In genomic region chr7:137882806-137883205, GRCh38 we compare ENCODE assay signal across 14 cellular contexts. TPM values are rescaled to one million over a fixed set of nuclear protein-coding genes. Genes with fewer than 3 reads are reported as not detected.
DNase-seq lines count a peak whose midpoint lies in the region; ATAC-seq, FAIRE-seq and TF ChIP-seq lines count a peak whose summit lies in the region.
"Had no signal": no experiment of that assay in that cellular context is flagged by ENCODE, and none has a peak within 500 bp of the region (broad histone marks: within the 10 kb centered on the region; RNA-seq: fewer than 3 reads in every experiment).

No MANE protein-coding gene starts in this region.

- intact Hi-C loops in CD8-positive, alpha-beta T cell (cut with DNase I, micrococcal nuclease), result no loop called here

- H3K27me3 Mint-ChIP-seq in astrocyte (ENCODE audit: low read depth, unreplicated experiment), result no peaks in the 10 kb centered on the region
- H3K27me3 Mint-ChIP-seq in CD8-positive, alpha-beta T cell (ENCODE audit: low read depth), result no peaks in the 10 kb centered on the region
- H3K27me3 Mint-ChIP-seq: dendritic cell treated with granulocyte-macrophage colony-stimulating factor and Interleukin-4, amounts not matched to agents 40 ng/mL and 50 ng/mL, for 4 days had no signal

- DNase-seq in AG08395 (ENCODE audit: low spot score), result peak; percentile 15
- DNase-seq in NCI-H146 treated with DMSO at 0.1 percent for 48 hours (lab: John Stamatoyannopoulos, UW; ENCODE audit: unreplicated experiment), result peak; percentile 30
- DNase-seq in astrocyte (ENCODE audit: low read depth), result peak; percentile 70
- DNase-seq in lung microvascular endothelial cell (ENCODE audit: low read depth in 2 of 2), result peak; percentile 60 to 90
- no peak for DNase-seq in CD8-positive, alpha-beta T cell
- DNase-seq in superior temporal gyrus (ENCODE audit: extremely low spot score), result no peak
- DNase-seq: activated CD4-positive, CD25-positive, alpha-beta regulatory T cell; NCI-H2107 had no signal

- peak overlapping the region; percentile 16 for H3K4me3 ChIP-seq in astrocyte (ENCODE audit: insufficient read depth, low read depth, low read length)
- no peak overlapping the region for H3K4me3 ChIP-seq in CD8-positive, alpha-beta T cell (ENCODE audit: low read depth, low read length)
- H3K4me3 ChIP-seq: gastroesophageal sphincter, vagina had no signal

- H3K79me2 ChIP-seq in astrocyte (ENCODE audit: insufficient read depth, low read length), result no peaks in the 10 kb centered on the region

- peaks cover 44% of the 10 kb centered on the region for H3K36me3 Mint-ChIP-seq in astrocyte (ENCODE audit: low read depth, unreplicated experiment)
- H3K36me3 Mint-ChIP-seq in CD8-positive, alpha-beta T cell, result peaks cover 87% of the 10 kb centered on the region

- POLR2A ChIA-PET in CD8-positive, alpha-beta T cell (lab: Charles Lee), result no interaction called here

- peaks cover 60% of the 10 kb centered on the region for H3K4me1 ChIP-seq in astrocyte (ENCODE audit: insufficient read depth, low read length)
- no peaks in the 10 kb centered on the region for H3K4me1 ChIP-seq in CD8-positive, alpha-beta T cell (ENCODE audit: insufficient read depth, low read length)

- no peak for ATAC-seq in CD8-positive, alpha-beta T cell
- ATAC-seq in GM21526 (IDR thresholded peaks at IDR 0.05; ENCODE audit: low FRiP score, unreplicated experiment), result no peak
- ATAC-seq in HG02798 (IDR thresholded peaks at IDR 0.05; ENCODE audit: poor library complexity, unreplicated experiment), result no peak

- CTCF ChIA-PET in CD8-positive, alpha-beta T cell (lab: Charles Lee), result interaction anchor here (1.6 to 2.1 kb wide), 2 partner anchors 17 to 21 kb away, joined by 5 read pairs; no protein-coding TSS in a partner anchor

- H3K4me2 ChIP-seq in astrocyte (ENCODE audit: low read length), result peak overlapping the region; percentile 78

- H3K4me3 Mint-ChIP-seq in astrocyte (ENCODE audit: unreplicated experiment), result no peak overlapping the region
- no peak overlapping the region for H3K4me3 Mint-ChIP-seq in CD8-positive, alpha-beta T cell
- H3K4me3 Mint-ChIP-seq: dendritic cell treated with granulocyte-macrophage colony-stimulating factor and Interleukin-4, amounts not matched to agents 40 ng/mL and 50 ng/mL, for 4 days had no signal

- H3K9me3 Mint-ChIP-seq in astrocyte (ENCODE audit: unreplicated experiment), result no peaks in the 10 kb centered on the region
- H3K9me3 Mint-ChIP-seq in CD8-positive, alpha-beta T cell, result no peaks in the 10 kb centered on the region
- H3K9me3 Mint-ChIP-seq: dendritic cell treated with granulocyte-macrophage colony-stimulating factor and Interleukin-4, amounts not matched to agents 40 ng/mL and 50 ng/mL, for 4 days had no signal

- H3K27me3 ChIP-seq in astrocyte (ENCODE audit: insufficient read depth, low read length), result no peaks in the 10 kb centered on the region
- no peaks in the 10 kb centered on the region for H3K27me3 ChIP-seq in CD8-positive, alpha-beta T cell (ENCODE audit: insufficient read depth, low read length)
- H3K27me3 ChIP-seq: gastroesophageal sphincter, vagina had no signal

- TF ChIP-seq CTCF in astrocyte (IDR thresholded peaks at IDR 0.05; ENCODE audit: insufficient read depth, low read depth, low read length), result no peak
- no peak for TF ChIP-seq CTCF in CD8-positive, alpha-beta T cell (IDR thresholded peaks at IDR 0.05)

- peak overlapping the region; percentile 72 for H3K9ac ChIP-seq in astrocyte (ENCODE audit: low read length)

- H2AFZ ChIP-seq in astrocyte (ENCODE audit: low read depth, low read length), result no peak overlapping the region

- H3K4me1 Mint-ChIP-seq in astrocyte (ENCODE audit: low read depth, unreplicated experiment), result peaks cover 68% of the 10 kb centered on the region
- H3K4me1 Mint-ChIP-seq in CD8-positive, alpha-beta T cell (ENCODE audit: low read depth), result no peaks in the 10 kb centered on the region

- H3K27ac Mint-ChIP-seq in astrocyte (ENCODE audit: unreplicated experiment), result peak overlapping the region; percentile 95
- H3K27ac Mint-ChIP-seq in CD8-positive, alpha-beta T cell, result no peak overlapping the region
- H3K27ac Mint-ChIP-seq: dendritic cell treated with granulocyte-macrophage colony-stimulating factor and Interleukin-4, amounts not matched to agents 40 ng/mL and 50 ng/mL, for 4 days had no signal

- peak overlapping the region; percentile 94 for H3K27ac ChIP-seq in astrocyte (ENCODE audit: low read depth, low read length)
- H3K27ac ChIP-seq in CD8-positive, alpha-beta T cell (ENCODE audit: low read depth, low read length), result no peak overlapping the region
- H3K27ac ChIP-seq: HL-60, vagina had no signal

- no peaks in the 10 kb centered on the region for H3K9me3 ChIP-seq in astrocyte (ENCODE audit: insufficient read depth, low read depth, low read length)
- no peaks in the 10 kb centered on the region for H3K9me3 ChIP-seq in CD8-positive, alpha-beta T cell (ENCODE audit: low read length)
- H3K9me3 ChIP-seq: vagina had no signal

- no peak for FAIRE-seq in astrocyte (lab: Jason Lieb, UNC)

- H3K36me3 ChIP-seq in astrocyte (ENCODE audit: insufficient read depth, low read length), result peaks cover 42% of the 10 kb centered on the region
- peaks cover 10% of the 10 kb centered on the region for H3K36me3 ChIP-seq in CD8-positive, alpha-beta T cell (ENCODE audit: insufficient read depth, low read length)

- no peaks in the 10 kb centered on the region for H4K20me1 ChIP-seq in astrocyte (ENCODE audit: insufficient read depth, low read length)

RNA-seq across cellular contexts. Expression of gene DGKI, which starts 36.0 kb away (rescaled TPM):
- total RNA-seq in astrocyte (6.3 and 7.5 TPM in 2 replicates), lung microvascular endothelial cell (1.1 and 2.6 TPM in 2 replicates)
- total RNA-seq in CD8-positive, alpha-beta T cell, result not detected

Comparison
In these comparisons a context has a peak if more than half of its experiments do, and no peak if none do; other contexts are left out.
1. DNase-seq: peak in AG08395 (single experiment), NCI-H146 treated with DMSO at 0.1 percent for 48 hours (single experiment), astrocyte (single experiment) and lung microvascular endothelial cell (2 of 2); none in CD8-positive, alpha-beta T cell (0 of 7) and superior temporal gyrus (single experiment).